Comparison of ENCODE assay signal across 12 cellular contexts in genomic region chr15:40150163-40150925, GRCh38. TPM values are rescaled to one million over a fixed set of nuclear protein-coding genes. Genes with fewer than 3 reads are reported as not detected.
DNase-seq lines count a peak whose midpoint lies in the region; ATAC-seq and TF ChIP-seq lines count a peak whose summit lies in the region.
"Had no signal": no experiment of that assay in that cellular context is flagged by ENCODE, and none has a peak within 500 bp of the region (broad histone marks: within the 10 kb centered on the region; RNA-seq: fewer than 3 reads in every experiment).

No MANE protein-coding gene starts in this region.

- H4K20me1 ChIP-seq in SK-N-SH (ENCODE audit: insufficient read depth): no peaks in the 10 kb centered on the region
- H4K20me1 ChIP-seq in Karpas-422 (ENCODE audit: insufficient read depth, low read depth, low read length): no peaks in the 10 kb centered on the region

- H3K27ac Mint-ChIP-seq in type B pancreatic cell (no peak overlapping the region), natural killer cell (no peak overlapping the region)
- H3K27ac Mint-ChIP-seq: T-helper 17 cell had no signal

- H3K27me3 Mint-ChIP-seq in type B pancreatic cell (no peaks in the 10 kb centered on the region), natural killer cell (ENCODE audit: low read depth in 2 of 2) (peaks cover 10 to 14% of the 10 kb centered on the region in 2 donors)

- H3K9me3 Mint-ChIP-seq in type B pancreatic cell: peaks cover 5% of the 10 kb centered on the region
- H3K9me3 Mint-ChIP-seq in natural killer cell: no peaks in the 10 kb centered on the region

- peak; percentile 44 to 56 for DNase-seq in AML-193 (lab: John Stamatoyannopoulos, UW)
- peak; percentile 25 for DNase-seq in KBM-7
- DNase-seq in SK-N-SH: no peak
- peak; percentile 9 for DNase-seq in inferior parietal cortex (ENCODE audit: extremely low spot score)
- no peak for DNase-seq in type B pancreatic cell (ENCODE audit: extremely low spot score, unreplicated experiment)
- no peak for DNase-seq in Karpas-422
- no peak for DNase-seq in natural killer cell
- DNase-seq: T-helper 17 cell had no signal

- H3K4me3 Mint-ChIP-seq in type B pancreatic cell (no peak overlapping the region), natural killer cell (no peak overlapping the region)
- H3K4me3 Mint-ChIP-seq: T-helper 17 cell had no signal

- no peak overlapping the region for H3K9ac ChIP-seq in SK-N-SH
- H3K9ac ChIP-seq in Karpas-422 (ENCODE audit: low read length): no peak overlapping the region

- TF ChIP-seq CTCF in SK-N-SH (IDR thresholded peaks at IDR 0.05): no peak
- TF ChIP-seq CTCF in type B pancreatic cell (conservative IDR thresholded peaks at IDR 0.05): no peak
- no peak for TF ChIP-seq CTCF in natural killer cell (IDR thresholded peaks at IDR 0.05)

- H3K27ac ChIP-seq in SK-N-SH (ENCODE audit: low read depth in 2 of 2, low read length in 1 of 2): no peak overlapping the region
- no peak overlapping the region for H3K27ac ChIP-seq in Karpas-422 (ENCODE audit: low read length)
- H3K27ac ChIP-seq: dorsolateral prefrontal cortex, pancreas, vagina had no signal

- H3K4me1 ChIP-seq in SK-N-SH (ENCODE audit: control insufficient read depth in 1 of 2, insufficient read depth in 2 of 2, low read depth in 1 of 2, low read length in 1 of 2) (peaks cover 4 to 11% of the 10 kb centered on the region in 2 experiments; a peak in 2 of 4 replicates), Karpas-422 (ENCODE audit: low read length) (no peaks in the 10 kb centered on the region)
- H3K4me1 ChIP-seq: vagina had no signal

- CTCF ChIA-PET in SK-N-SH (lab: Yijun Ruan, JAX): interaction anchor here (1.4 kb wide), 1 partner anchor 125 kb away, joined by 3 read pairs; no protein-coding TSS in a partner anchor

- TF ChIP-seq EP300 in SK-N-SH (IDR thresholded peaks at IDR 0.05; ENCODE audit: borderline replicate concordance in 1 of 2, low read depth in 1 of 2, low read length in 1 of 2): no peak

- H2AFZ ChIP-seq in SK-N-SH (ENCODE audit: low read depth) (0 out of 2 replicates have a peak overlapping the region, but pooled peaks have one; percentile 40), Karpas-422 (ENCODE audit: low read length) (no peak overlapping the region)

- H3K36me3 ChIP-seq in SK-N-SH (replicated peaks in 1 of 2; ENCODE audit: control insufficient read depth in 1 of 2, insufficient read depth in 2 of 2, low read length in 1 of 2): no peaks in the 10 kb centered on the region
- H3K36me3 ChIP-seq in Karpas-422 (ENCODE audit: insufficient read depth, low read length): no peaks in the 10 kb centered on the region
- H3K36me3 ChIP-seq: pancreas, vagina had no signal

- H3K4me2 ChIP-seq in SK-N-SH: no peak overlapping the region
- H3K4me2 ChIP-seq in Karpas-422 (ENCODE audit: low read depth, low read length, poor library complexity, severe bottlenecking): no peak overlapping the region

- in situ Hi-C loops in KBM-7 (cut with MboI; ENCODE audit: low pct_unique_long_range_greater_than_20kb, low sequenced_read_pairs): no loop called here

- peaks cover 10% of the 10 kb centered on the region for H3K4me1 Mint-ChIP-seq in type B pancreatic cell (ENCODE audit: unreplicated experiment)
- no peaks in the 10 kb centered on the region for H3K4me1 Mint-ChIP-seq in natural killer cell

- no peak overlapping the region for H3K4me3 ChIP-seq in SK-N-SH (ENCODE audit: low read depth in 2 of 2, low read length in 1 of 2)
- no peak overlapping the region for H3K4me3 ChIP-seq in Karpas-422 (ENCODE audit: low read length)
- H3K4me3 ChIP-seq: dorsolateral prefrontal cortex, pancreas, vagina had no signal

- peaks cover 4% of the 10 kb centered on the region for H3F3A ChIP-seq in SK-N-SH (replicated peaks; ENCODE audit: insufficient read depth)

- H3K79me2 ChIP-seq in SK-N-SH (ENCODE audit: insufficient read depth): no peaks in the 10 kb centered on the region
- H3K79me2 ChIP-seq in Karpas-422 (ENCODE audit: low read length): no peaks in the 10 kb centered on the region

- H3K9me3 ChIP-seq in SK-N-SH (no peaks in the 10 kb centered on the region), Karpas-422 (ENCODE audit: low read length) (no peaks in the 10 kb centered on the region)
- H3K9me3 ChIP-seq: pancreas, vagina had no signal

- H3K36me3 Mint-ChIP-seq in type B pancreatic cell (no peaks in the 10 kb centered on the region), natural killer cell (no peaks in the 10 kb centered on the region)

- ATAC-seq in HG02759 (IDR thresholded peaks at IDR 0.05; ENCODE audit: unreplicated experiment) (no peak), natural killer cell (no peak)
- ATAC-seq: T-helper 17 cell had no signal

- H3K27me3 ChIP-seq in SK-N-SH (ENCODE audit: insufficient read depth) (no peaks in the 10 kb centered on the region), Karpas-422 (ENCODE audit: low read length) (no peaks in the 10 kb centered on the region)
- H3K27me3 ChIP-seq: dorsolateral prefrontal cortex, pancreas, vagina had no signal

- TF ChIP-seq RAD21 in SK-N-SH (IDR thresholded peaks at IDR 0.05; ENCODE audit: low read length): no peak

- H3K9me2 ChIP-seq in SK-N-SH (no peaks in the 10 kb centered on the region), Karpas-422 (replicated peaks; ENCODE audit: insufficient read depth, low read length) (no peaks in the 10 kb centered on the region)

- WGBS in SK-N-SH (ENCODE audit: low lambda C conversion rate): 42% methylated on average over 9 of the region's 9 CpGs

- POLR2A ChIA-PET in SK-N-SH (lab: Yijun Ruan, JAX): no interaction called here

- intact Hi-C loops in natural killer cell (cut with micrococcal nuclease): no loop called here

TF ChIP-seq in SK-N-SH, 30 proteins besides CTCF, POLR2A, EP300 and RAD21:
- TF ChIP-seq FOXJ3 (CRISPR knock-in tag; IDR thresholded peaks at IDR 0.05) (no peak), TAF1 (IDR thresholded peaks at IDR 0.05; ENCODE audit: borderline replicate concordance, low read depth, low read length) (peak; percentile 13; the same call in 1 of the 2 replicates), TCF12 (IDR thresholded peaks at IDR 0.05) (peak; percentile 53), TEAD4 (IDR thresholded peaks at IDR 0.05; ENCODE audit: borderline replicate concordance, insufficient read depth) (no peak), PBX3 (IDR thresholded peaks at IDR 0.05) (peak; percentile 67), ELF1 (IDR thresholded peaks at IDR 0.05) (no peak), JUND (IDR thresholded peaks at IDR 0.05) (peak; percentile 47; the same call in 1 of the 2 replicates), FOSL2 (IDR thresholded peaks at IDR 0.05; ENCODE audit: borderline replicate concordance, low read depth) (peak; percentile 82), MAX (IDR thresholded peaks at IDR 0.05; ENCODE audit: low read depth) (0 out of 2 replicates have a peak, but pooled peaks have one; percentile 21), NFIC (IDR thresholded peaks at IDR 0.05; ENCODE audit: borderline replicate concordance) (peak; percentile 92)

RNA-seq across cellular contexts. Expression of gene BUB1B, which starts 10.5 kb away (rescaled TPM):
- 12.6 and 13.8 TPM in 2 replicates for polyA plus RNA-seq in SK-N-SH (2012; rRNA removed)
- 10.8 and 12.4 TPM in 2 replicates for polyA plus RNA-seq in SK-N-SH (2012; cell fraction: cytosol; rRNA removed)
- polyA plus RNA-seq in SK-N-SH (2012; cell fraction: nucleus; rRNA removed): 17.3 and 38.5 TPM in 2 replicates
- total RNA-seq in type B pancreatic cell (ENCODE audit: low replicate concordance): 21.8 and 69.5 TPM in 2 replicates
- 58.2 and 60.1 TPM in 2 replicates for total RNA-seq in Karpas-422 (2014; rRNA removed; shearing (Covaris generic); ENCODE audit: low replicate concordance)
- total RNA-seq in natural killer cell: 1 to 10 TPM in 2 of 3 donors, under 1 TPM in 1; 0.75 to 2.4 (median 1.9) TPM

RNA-seq across cellular contexts. Expression of gene BMF, which starts 41.7 kb away (rescaled TPM):
- 0.72 and 1.0 TPM in 2 replicates for polyA plus RNA-seq in SK-N-SH (2012; rRNA removed)
- 0.58 and 0.64 TPM in 2 replicates for polyA plus RNA-seq in SK-N-SH (2012; cell fraction: cytosol; rRNA removed)
- 2.2 and 2.5 TPM in 2 replicates for polyA plus RNA-seq in SK-N-SH (2012; cell fraction: nucleus; rRNA removed)
- total RNA-seq in type B pancreatic cell (ENCODE audit: low replicate concordance) (60.9 and 112 TPM in 2 replicates), natural killer cell (10 to 100 TPM in 1 of 3 donors, 1 to 10 TPM in 2; 7.6 to 10.5 (median 9.8) TPM)
- 3.0 and 5.4 TPM in 2 replicates for total RNA-seq in Karpas-422 (2014; rRNA removed; shearing (Covaris generic); ENCODE audit: low replicate concordance)

Comparison
In these comparisons a context has a peak if more than half of its experiments do, and no peak if none do; other contexts are left out.
1. DNase-seq: peak in AML-193 (2 of 2), KBM-7 (single experiment) and inferior parietal cortex (single experiment); none in SK-N-SH (single experiment), type B pancreatic cell (single experiment), Karpas-422 (single experiment) and natural killer cell (single experiment).